Comparison of ENCODE assay signal across 8 cellular contexts in genomic region chr12:45990468-45991288, GRCh38. TPM values are rescaled to one million over a fixed set of nuclear protein-coding genes. Genes with fewer than 3 reads are reported as not detected.
DNase-seq lines count a peak whose midpoint lies in the region; ATAC-seq and TF ChIP-seq lines count a peak whose summit lies in the region.

Gene SCAF11, minus strand, starts transcription at chr12:45990574. Its CDS starts 26,407 bp downstream, at chr12:45964167.

- peak; percentile 70 for ATAC-seq in HG02588 (IDR thresholded peaks at IDR 0.05; ENCODE audit: unreplicated experiment)

- POLR2A ChIA-PET in SK-N-SH (lab: Yijun Ruan, JAX): interaction anchor here (1.2 to 1.6 kb wide), 3 partner anchors 10 to 278 kb away, joined by 3 to 4 read pairs (median 4); partner anchors contain the start of gene SLC38A1

- DNase-seq in GM10266 (ENCODE audit: extremely low spot score) (peak; percentile 95), NCI-H1048 (lab: John Stamatoyannopoulos, UW) (peak; percentile 99), SK-N-SH (peak; percentile 95), germinal center (ENCODE audit: low spot score) (peak; percentile 96), non-pigmented ciliary epithelial cell (ENCODE audit: low read depth) (peak; percentile 99), superior temporal gyrus (ENCODE audit: extremely low spot score) (peak; percentile 100)
- DNase-seq in activated naive CD4-positive, alpha-beta T cell treated with anti-CD3 and anti-CD28 coated beads, Interleukin-2, amount 50 U/mL, for 16 hours: peak; percentile 100

- H3K9me3 ChIP-seq in SK-N-SH: no peaks in the 10 kb centered on the region

- TF ChIP-seq CTCF in GM10266 (IDR thresholded peaks at IDR 0.05; ENCODE audit: control insufficient read depth, insufficient read depth, low read depth, missing control alignments): peak; percentile 99
- peak; percentile 89 for TF ChIP-seq CTCF in SK-N-SH (IDR thresholded peaks at IDR 0.05)

- peak; percentile 9 to 65; a peak in 3 of 4 replicates for TF ChIP-seq EP300 in SK-N-SH (IDR thresholded peaks at IDR 0.05; ENCODE audit: borderline replicate concordance in 1 of 2, low read depth in 1 of 2, low read length in 1 of 2)

- peaks cover 46% of the 10 kb centered on the region for H3K79me2 ChIP-seq in SK-N-SH (ENCODE audit: insufficient read depth)

- peaks cover 8 to 15% of the 10 kb centered on the region in 2 experiments for H3K36me3 ChIP-seq in SK-N-SH (replicated peaks in 1 of 2; ENCODE audit: control insufficient read depth in 1 of 2, insufficient read depth in 2 of 2, low read length in 1 of 2)

- peak; percentile 92 for TF ChIP-seq RAD21 in SK-N-SH (IDR thresholded peaks at IDR 0.05; ENCODE audit: low read length)

- peak within 1 kb of the TSS; percentile 97 to 98 for H3K27ac ChIP-seq in SK-N-SH (ENCODE audit: low read depth in 2 of 2, low read length in 1 of 2)

- H3K4me1 ChIP-seq in SK-N-SH (ENCODE audit: control insufficient read depth in 1 of 2, insufficient read depth in 2 of 2, low read depth in 1 of 2, low read length in 1 of 2): peaks cover 7 to 13% of the 10 kb centered on the region in 2 experiments; a peak in 3 of 4 replicates

- no peaks in the 10 kb centered on the region for H3K9me2 ChIP-seq in SK-N-SH

- WGBS in SK-N-SH (ENCODE audit: low lambda C conversion rate): under 1% methylated on average over 46 of the region's 54 CpGs

- H4K20me1 ChIP-seq in SK-N-SH (ENCODE audit: insufficient read depth): peaks cover 35% of the 10 kb centered on the region

- peak within 1 kb of the TSS; percentile 88 for H2AFZ ChIP-seq in SK-N-SH (ENCODE audit: low read depth)

- H3K4me3 ChIP-seq in SK-N-SH (ENCODE audit: low read depth in 2 of 2, low read length in 1 of 2): peak within 1 kb of the TSS; percentile 91 to 94

- CTCF ChIA-PET in SK-N-SH (lab: Yijun Ruan, JAX): interaction anchor here (0.5 to 3.5 kb wide), 23 partner anchors 9 to 807 kb away, joined by 3 to 19 read pairs (median 4); partner anchors contain the start of gene ARID2

- peak within 1 kb of the TSS; percentile 99 for H3K9ac ChIP-seq in SK-N-SH

- H3F3A ChIP-seq in SK-N-SH (replicated peaks; ENCODE audit: insufficient read depth): peaks cover 15% of the 10 kb centered on the region

- H3K27me3 ChIP-seq in SK-N-SH (ENCODE audit: insufficient read depth): no peaks in the 10 kb centered on the region

- H3K4me2 ChIP-seq in SK-N-SH: peak within 1 kb of the TSS; percentile 94

TF ChIP-seq in SK-N-SH, 30 proteins besides CTCF, POLR2A, EP300 and RAD21 (continues in another document):
- TF ChIP-seq, protein P1, sequence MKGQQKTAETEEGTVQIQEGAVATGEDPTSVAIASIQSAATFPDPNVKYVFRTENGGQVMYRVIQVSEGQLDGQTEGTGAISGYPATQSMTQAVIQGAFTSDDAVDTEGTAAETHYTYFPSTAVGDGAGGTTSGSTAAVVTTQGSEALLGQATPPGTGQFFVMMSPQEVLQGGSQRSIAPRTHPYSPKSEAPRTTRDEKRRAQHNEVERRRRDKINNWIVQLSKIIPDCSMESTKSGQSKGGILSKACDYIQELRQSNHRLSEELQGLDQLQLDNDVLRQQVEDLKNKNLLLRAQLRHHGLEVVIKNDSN (IDR thresholded peaks at IDR 0.05; ENCODE audit: borderline replicate concordance, low read depth): peak; percentile 86
- TF ChIP-seq ELF1 (IDR thresholded peaks at IDR 0.05): no peak
- peak; percentile 97 for TF ChIP-seq MAX (IDR thresholded peaks at IDR 0.05; ENCODE audit: low read depth)
- peak; percentile 4; the same call in 1 of the 2 replicates for TF ChIP-seq NFIC (IDR thresholded peaks at IDR 0.05; ENCODE audit: borderline replicate concordance)
- TF ChIP-seq YY1 (IDR thresholded peaks at IDR 0.05; ENCODE audit: low read depth): peak; percentile 3; the same call in 1 of the 2 replicates
- no peak for TF ChIP-seq JUND (IDR thresholded peaks at IDR 0.05)
- peak; percentile 47 for TF ChIP-seq GATA2 (CRISPR knock-in tag; IDR thresholded peaks at IDR 0.05)
- TF ChIP-seq CHD2 (IDR thresholded peaks at IDR 0.05; ENCODE audit: low read length, partially characterized antibody): peak; percentile 95
- peak; percentile 66; the same call in 1 of the 2 replicates for TF ChIP-seq FOXJ3 (CRISPR knock-in tag; IDR thresholded peaks at IDR 0.05)
- TF ChIP-seq SIN3A (IDR thresholded peaks at IDR 0.05; ENCODE audit: borderline replicate concordance, low read depth, low read length): peak; percentile 95
- TF ChIP-seq, protein P2, sequence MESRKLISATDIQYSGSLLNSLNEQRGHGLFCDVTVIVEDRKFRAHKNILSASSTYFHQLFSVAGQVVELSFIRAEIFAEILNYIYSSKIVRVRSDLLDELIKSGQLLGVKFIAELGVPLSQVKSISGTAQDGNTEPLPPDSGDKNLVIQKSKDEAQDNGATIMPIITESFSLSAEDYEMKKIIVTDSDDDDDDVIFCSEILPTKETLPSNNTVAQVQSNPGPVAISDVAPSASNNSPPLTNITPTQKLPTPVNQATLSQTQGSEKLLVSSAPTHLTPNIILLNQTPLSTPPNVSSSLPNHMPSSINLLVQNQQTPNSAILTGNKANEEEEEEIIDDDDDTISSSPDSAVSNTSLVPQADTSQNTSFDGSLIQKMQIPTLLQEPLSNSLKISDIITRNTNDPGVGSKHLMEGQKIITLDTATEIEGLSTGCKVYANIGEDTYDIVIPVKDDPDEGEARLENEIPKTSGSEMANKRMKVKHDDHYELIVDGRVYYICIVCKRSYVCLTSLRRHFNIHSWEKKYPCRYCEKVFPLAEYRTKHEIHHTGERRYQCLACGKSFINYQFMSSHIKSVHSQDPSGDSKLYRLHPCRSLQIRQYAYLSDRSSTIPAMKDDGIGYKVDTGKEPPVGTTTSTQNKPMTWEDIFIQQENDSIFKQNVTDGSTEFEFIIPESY (IDR thresholded peaks at IDR 0.05; ENCODE audit: borderline replicate concordance, low read depth): peak; percentile 28; the same call in 1 of the 2 replicates
- TF ChIP-seq EZH2phosphoT487 (IDR thresholded peaks at IDR 0.05; ENCODE audit: borderline replicate concordance, low read depth): no peak
- no peak; the same call in 1 of the 2 replicates for TF ChIP-seq TCF12 (IDR thresholded peaks at IDR 0.05)
- peak; percentile 88 for TF ChIP-seq MXI1 (IDR thresholded peaks at IDR 0.05; ENCODE audit: low read depth, low read length)
- peak; percentile 81 for TF ChIP-seq POLR2AphosphoS5 (IDR thresholded peaks at IDR 0.05; ENCODE audit: low read depth, low read length)
- peak; percentile 98 for TF ChIP-seq NRF1 (IDR thresholded peaks at IDR 0.05; ENCODE audit: low read depth, low read length)
- TF ChIP-seq IRF3 (IDR thresholded peaks at IDR 0.05; ENCODE audit: low read depth, low read length): no peak
- TF ChIP-seq MEF2A (IDR thresholded peaks at IDR 0.05; ENCODE audit: borderline replicate concordance, low read depth): no peak
- TF ChIP-seq RCOR1 (IDR thresholded peaks at IDR 0.05; ENCODE audit: low read length): peak; percentile 38; the same call in 1 of the 2 replicates
- TF ChIP-seq SMC3 (IDR thresholded peaks at IDR 0.05; ENCODE audit: low read depth, low read length): peak; percentile 70
- TF ChIP-seq, protein P3, sequence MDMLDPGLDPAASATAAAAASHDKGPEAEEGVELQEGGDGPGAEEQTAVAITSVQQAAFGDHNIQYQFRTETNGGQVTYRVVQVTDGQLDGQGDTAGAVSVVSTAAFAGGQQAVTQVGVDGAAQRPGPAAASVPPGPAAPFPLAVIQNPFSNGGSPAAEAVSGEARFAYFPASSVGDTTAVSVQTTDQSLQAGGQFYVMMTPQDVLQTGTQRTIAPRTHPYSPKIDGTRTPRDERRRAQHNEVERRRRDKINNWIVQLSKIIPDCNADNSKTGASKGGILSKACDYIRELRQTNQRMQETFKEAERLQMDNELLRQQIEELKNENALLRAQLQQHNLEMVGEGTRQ (IDR thresholded peaks at IDR 0.05; ENCODE audit: borderline replicate concordance, low read depth, low read length): peak; percentile 55; the same call in 1 of the 2 replicates
- no peak for TF ChIP-seq FOSL2 (IDR thresholded peaks at IDR 0.05; ENCODE audit: borderline replicate concordance, low read depth)
- peak; percentile 47 for TF ChIP-seq TAF1 (IDR thresholded peaks at IDR 0.05; ENCODE audit: borderline replicate concordance, low read depth, low read length)
- TF ChIP-seq RFX5 (IDR thresholded peaks at IDR 0.05; ENCODE audit: low read length): no peak
- TF ChIP-seq RXRA (IDR thresholded peaks at IDR 0.05; ENCODE audit: borderline replicate concordance, low read depth): no peak
- TF ChIP-seq GABPA (IDR thresholded peaks at IDR 0.05; ENCODE audit: low read depth): no peak
- TF ChIP-seq TEAD4 (IDR thresholded peaks at IDR 0.05; ENCODE audit: borderline replicate concordance, insufficient read depth): no peak
- TF ChIP-seq, protein P4, sequence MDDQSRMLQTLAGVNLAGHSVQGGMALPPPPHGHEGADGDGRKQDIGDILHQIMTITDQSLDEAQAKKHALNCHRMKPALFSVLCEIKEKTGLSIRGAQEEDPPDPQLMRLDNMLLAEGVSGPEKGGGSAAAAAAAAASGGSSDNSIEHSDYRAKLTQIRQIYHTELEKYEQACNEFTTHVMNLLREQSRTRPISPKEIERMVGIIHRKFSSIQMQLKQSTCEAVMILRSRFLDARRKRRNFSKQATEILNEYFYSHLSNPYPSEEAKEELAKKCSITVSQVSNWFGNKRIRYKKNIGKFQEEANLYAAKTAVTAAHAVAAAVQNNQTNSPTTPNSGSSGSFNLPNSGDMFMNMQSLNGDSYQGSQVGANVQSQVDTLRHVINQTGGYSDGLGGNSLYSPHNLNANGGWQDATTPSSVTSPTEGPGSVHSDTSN (IDR thresholded peaks at IDR 0.05): no peak

RNA-seq across cellular contexts. Expression of gene SCAF11, which starts in this region (rescaled TPM):
- 26.1 and 32.3 TPM in 2 replicates for polyA plus RNA-seq in SK-N-SH (2012; rRNA removed)
- polyA plus RNA-seq in SK-N-SH (2012; cell fraction: cytosol; rRNA removed): 29.8 and 33.2 TPM in 2 replicates
- 34.5 and 54.7 TPM in 2 replicates for polyA plus RNA-seq in SK-N-SH (2012; cell fraction: nucleus; rRNA removed)

Comparison
In these comparisons a context has a peak if more than half of its experiments do, and no peak if none do; other contexts are left out.
1. Peak in every context shown above with its lines: DNase-seq, ATAC-seq, H3K4me3 ChIP-seq and H3K27ac ChIP-seq.